9 cellular contexts compared by ENCODE assay signal in genomic region chr20:51660741-51661608, GRCh38.
DNase-seq lines count a peak whose midpoint lies in the region; ATAC-seq and TF ChIP-seq lines count a peak whose summit lies in the region.
"Had no signal": no experiment of that assay in that cellular context is flagged by ENCODE, and none has a peak within 500 bp of the region (broad histone marks: within the 10 kb centered on the region; RNA-seq: fewer than 3 reads in every experiment).

No MANE protein-coding gene starts in this region.

- in situ Hi-C loops in Panc1 (cut with HindIII; ENCODE audit: low pct_unique_long_range_greater_than_20kb, low sequenced_read_pairs): no loop called here
- in situ Hi-C loops in GM13976 (cut with MboI; ENCODE audit: low sequenced_read_pairs, unreplicated experiment): no loop called here

- BruUV-seq in Panc1 (replicated peaks; lab: Mats Ljungman, UMichigan): no TSS peak

- peaks cover 3% of the 10 kb centered on the region; the same call in 1 of the 2 replicates for H3K4me1 ChIP-seq in Panc1 (ENCODE audit: control insufficient read depth, insufficient read depth, low read length)
- no peaks in the 10 kb centered on the region for H3K4me1 ChIP-seq in tibial artery

- no peak overlapping the region for H3K4me3 ChIP-seq in GM12865 (ENCODE audit: low read depth, low read length)
- no peak overlapping the region for H3K4me3 ChIP-seq in Panc1 (ENCODE audit: low read depth in 2 of 2, low read length in 2 of 2)
- H3K4me3 ChIP-seq in tibial artery: no peak overlapping the region

- intact Hi-C loops in Panc1 (cut with micrococcal nuclease; ENCODE audit: unreplicated experiment) (no loop called here), tibial artery (cut with DNase I; ENCODE audit: low total_unique reads) (no loop called here)

- H3K9me3 ChIP-seq in Panc1 (ENCODE audit: control insufficient read depth, insufficient read depth, low read depth, low read length) (no peaks in the 10 kb centered on the region), tibial artery (no peaks in the 10 kb centered on the region)

- TF ChIP-seq CTCF in GM12865 (IDR thresholded peaks at IDR 0.05; ENCODE audit: insufficient read depth, low read depth, low read length, missing control alignments): no peak
- TF ChIP-seq CTCF in Panc1 (IDR thresholded peaks at IDR 0.05): no peak
- no peak for TF ChIP-seq CTCF in GM13976 (IDR thresholded peaks at IDR 0.05; ENCODE audit: borderline replicate concordance, control extremely low read depth, extremely low read depth, insufficient read depth, missing control alignments)
- TF ChIP-seq CTCF in tibial artery (IDR thresholded peaks at IDR 0.05): no peak

- POLR2A ChIA-PET in Panc1 (lab: Charles Lee): interaction anchor here (0.6 kb wide), 1 partner anchor 217 kb away, joined by 4 read pairs; no protein-coding TSS in a partner anchor

- H3K27ac ChIP-seq in Panc1 (ENCODE audit: low read length): no peak overlapping the region
- peak overlapping the region in 1 of 2 donors; percentile 43 for H3K27ac ChIP-seq in tibial artery

- H3K36me3 ChIP-seq in Panc1 (ENCODE audit: control insufficient read depth, insufficient read depth, low read length): no peaks in the 10 kb centered on the region
- peaks cover 0 to 46% (median 12%) of the 10 kb centered on the region in 3 donors for H3K36me3 ChIP-seq in tibial artery

- no peaks in the 10 kb centered on the region for H3K27me3 ChIP-seq in Panc1 (ENCODE audit: control insufficient read depth, insufficient read depth, low read length)
- no peaks in the 10 kb centered on the region for H3K27me3 ChIP-seq in tibial artery

- CTCF ChIA-PET in Panc1 (lab: Charles Lee): interaction anchor here (0.7 kb wide), 1 partner anchor 392 kb away, joined by 5 read pairs; no protein-coding TSS in a partner anchor

- DNase-seq in GM12865 (ENCODE audit: low read depth): peak; percentile 10
- DNase-seq in Panc1 (ENCODE audit: low read depth, low spot score): no peak
- peak; percentile 52 for DNase-seq in epidermal melanocyte (ENCODE audit: insufficient read length, low spot score)
- DNase-seq in pulmonary artery endothelial cell (ENCODE audit: low read depth, low spot score): peak; percentile 82
- DNase-seq in GM13976 (ENCODE audit: low spot score): no peak
- no peak for DNase-seq in DMS79 (lab: John Stamatoyannopoulos, UW)
- DNase-seq in tibial artery: no peak
- no peak for DNase-seq in HPDE6-E6E7 (ENCODE audit: extremely low spot score)
- DNase-seq: glutamatergic neuron had no signal

- 0 out of 2 replicates have a peak, but pooled peaks have one; percentile 51 for ATAC-seq in Panc1

Comparison
In these comparisons a context has a peak if more than half of its experiments do, and no peak if none do; other contexts are left out.
1. DNase-seq: peak in GM12865 (single experiment), epidermal melanocyte (single experiment) and pulmonary artery endothelial cell (single experiment); none in Panc1 (single experiment), GM13976 (single experiment), DMS79 (single experiment), tibial artery (0 of 2) and HPDE6-E6E7 (single experiment).